In genomic region chr3:147184794-147185193, GRCh38 we compare ENCODE assay signal across 1 cellular context.
TF ChIP-seq lines count a peak whose summit lies in the region.

No MANE protein-coding gene starts in this region.

TF ChIP-seq in HepG2, 621 proteins besides CTCF, POLR2A, EP300 and RAD21 (continued from another document and continues in another):
- TF ChIP-seq ZNF407 (CRISPR knock-in tag; IDR thresholded peaks at IDR 0.05; ENCODE audit: not compliant biosample characterization) (no peak), ZNF577 (CRISPR knock-in tag; IDR thresholded peaks at IDR 0.05; ENCODE audit: borderline replicate concordance, low read depth) (no peak), ZNF317 (CRISPR knock-in tag; IDR thresholded peaks at IDR 0.05) (no peak), ZNF639 (CRISPR knock-in tag; conservative IDR thresholded peaks at IDR 0.05) (no peak), KDM1A (CRISPR knock-in tag; IDR thresholded peaks at IDR 0.05) (peak; percentile 52; the same call in 1 of the 2 replicates), KDM2A (CRISPR knock-in tag; IDR thresholded peaks at IDR 0.05; ENCODE audit: borderline replicate concordance, low read depth) (no peak), ZNF83 (CRISPR knock-in tag; IDR thresholded peaks at IDR 0.05; ENCODE audit: borderline replicate concordance) (no peak), ATF7 (IDR thresholded peaks at IDR 0.05) (no peak), ATF7 (CRISPR knock-in tag; IDR thresholded peaks at IDR 0.05) (no peak), RERE (CRISPR knock-in tag; IDR thresholded peaks at IDR 0.05; ENCODE audit: low read depth) (peak; percentile 78), PBX2 (CRISPR knock-in tag; IDR thresholded peaks at IDR 0.05) (no peak), HNRNPL (IDR thresholded peaks at IDR 0.05; ENCODE audit: low read depth, low read length) (no peak), ZFY (CRISPR knock-in tag; IDR thresholded peaks at IDR 0.05) (no peak), ATF5 (CRISPR knock-in tag; IDR thresholded peaks at IDR 0.05; ENCODE audit: low read depth) (no peak), SMAD3 (CRISPR knock-in tag; IDR thresholded peaks at IDR 0.05) (peak; percentile 54; the same call in 1 of the 2 replicates), ZNF770 (CRISPR knock-in tag; IDR thresholded peaks at IDR 0.05) (no peak), ZNF616 (CRISPR knock-in tag; IDR thresholded peaks at IDR 0.05; ENCODE audit: low read depth) (no peak), ZNF446 (CRISPR knock-in tag; IDR thresholded peaks at IDR 0.05) (no peak), ZMYM4 (CRISPR knock-in tag; IDR thresholded peaks at IDR 0.05) (peak; percentile 98), ZXDC (CRISPR knock-in tag; IDR thresholded peaks at IDR 0.05) (no peak), ZNF790 (CRISPR knock-in tag; IDR thresholded peaks at IDR 0.05; ENCODE audit: borderline replicate concordance) (no peak), CBX5 (CRISPR knock-in tag; IDR thresholded peaks at IDR 0.05; ENCODE audit: borderline replicate concordance) (peak; percentile 64; the same call in 1 of the 2 replicates), SAFB2 (CRISPR knock-in tag; IDR thresholded peaks at IDR 0.05; ENCODE audit: borderline replicate concordance, low read depth) (no peak; the same call in 1 of the 2 replicates), AFF4 (CRISPR knock-in tag; IDR thresholded peaks at IDR 0.05) (no peak), HMG20B (CRISPR knock-in tag; conservative IDR thresholded peaks at IDR 0.05) (peak; percentile 74)
